ENCODE assay signal across 2 cellular contexts in the genomic region with DNA sequence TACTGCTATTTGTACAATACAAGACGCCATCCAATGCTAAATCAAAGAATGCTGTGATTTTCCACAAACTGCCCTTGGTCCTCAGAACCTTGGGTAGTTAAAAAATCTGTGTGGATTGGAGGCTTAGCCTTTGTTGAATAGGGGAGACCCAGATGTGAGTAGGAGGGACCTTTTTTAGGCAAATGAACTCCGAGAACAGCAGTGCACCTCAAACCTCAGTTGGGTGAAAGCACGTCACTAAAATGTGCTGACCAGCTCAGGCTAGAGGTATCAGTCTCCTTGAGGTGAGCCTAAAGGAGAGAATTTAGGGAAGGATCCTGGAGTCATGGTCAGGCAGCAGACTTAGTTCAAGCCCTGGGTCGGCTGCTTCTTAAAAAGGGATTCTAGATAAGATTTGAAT.
TF ChIP-seq lines count a peak whose summit lies in the region.

No MANE protein-coding gene starts in this region.

TF ChIP-seq in GM12878, 131 proteins besides CTCF, POLR2A, EP300 and RAD21 (continued from another document):
- TF ChIP-seq ZBTB11 (CRISPR knock-in tag; IDR thresholded peaks at IDR 0.05) (no peak), IRF4 (IDR thresholded peaks at IDR 0.05; ENCODE audit: low read depth, low read length) (no peak), MYC (IDR thresholded peaks at IDR 0.05; ENCODE audit: insufficient read depth, insufficient read length, insufficient replicate concordance, low read length, severe bottlenecking) (no peak), NKRF (conservative IDR thresholded peaks at IDR 0.05) (no peak), FOXM1 (IDR thresholded peaks at IDR 0.05; ENCODE audit: low read depth, low read length) (no peak), MTA2 (IDR thresholded peaks at IDR 0.05; ENCODE audit: low read depth) (no peak), HSF1 (IDR thresholded peaks at IDR 0.05; ENCODE audit: low read depth, low read length) (no peak)
- TF ChIP-seq, protein P1, sequence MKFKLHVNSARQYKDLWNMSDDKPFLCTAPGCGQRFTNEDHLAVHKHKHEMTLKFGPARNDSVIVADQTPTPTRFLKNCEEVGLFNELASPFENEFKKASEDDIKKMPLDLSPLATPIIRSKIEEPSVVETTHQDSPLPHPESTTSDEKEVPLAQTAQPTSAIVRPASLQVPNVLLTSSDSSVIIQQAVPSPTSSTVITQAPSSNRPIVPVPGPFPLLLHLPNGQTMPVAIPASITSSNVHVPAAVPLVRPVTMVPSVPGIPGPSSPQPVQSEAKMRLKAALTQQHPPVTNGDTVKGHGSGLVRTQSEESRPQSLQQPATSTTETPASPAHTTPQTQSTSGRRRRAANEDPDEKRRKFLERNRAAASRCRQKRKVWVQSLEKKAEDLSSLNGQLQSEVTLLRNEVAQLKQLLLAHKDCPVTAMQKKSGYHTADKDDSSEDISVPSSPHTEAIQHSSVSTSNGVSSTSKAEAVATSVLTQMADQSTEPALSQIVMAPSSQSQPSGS (IDR thresholded peaks at IDR 0.05; ENCODE audit: low read length) = no peak
- TF ChIP-seq, protein P2, sequence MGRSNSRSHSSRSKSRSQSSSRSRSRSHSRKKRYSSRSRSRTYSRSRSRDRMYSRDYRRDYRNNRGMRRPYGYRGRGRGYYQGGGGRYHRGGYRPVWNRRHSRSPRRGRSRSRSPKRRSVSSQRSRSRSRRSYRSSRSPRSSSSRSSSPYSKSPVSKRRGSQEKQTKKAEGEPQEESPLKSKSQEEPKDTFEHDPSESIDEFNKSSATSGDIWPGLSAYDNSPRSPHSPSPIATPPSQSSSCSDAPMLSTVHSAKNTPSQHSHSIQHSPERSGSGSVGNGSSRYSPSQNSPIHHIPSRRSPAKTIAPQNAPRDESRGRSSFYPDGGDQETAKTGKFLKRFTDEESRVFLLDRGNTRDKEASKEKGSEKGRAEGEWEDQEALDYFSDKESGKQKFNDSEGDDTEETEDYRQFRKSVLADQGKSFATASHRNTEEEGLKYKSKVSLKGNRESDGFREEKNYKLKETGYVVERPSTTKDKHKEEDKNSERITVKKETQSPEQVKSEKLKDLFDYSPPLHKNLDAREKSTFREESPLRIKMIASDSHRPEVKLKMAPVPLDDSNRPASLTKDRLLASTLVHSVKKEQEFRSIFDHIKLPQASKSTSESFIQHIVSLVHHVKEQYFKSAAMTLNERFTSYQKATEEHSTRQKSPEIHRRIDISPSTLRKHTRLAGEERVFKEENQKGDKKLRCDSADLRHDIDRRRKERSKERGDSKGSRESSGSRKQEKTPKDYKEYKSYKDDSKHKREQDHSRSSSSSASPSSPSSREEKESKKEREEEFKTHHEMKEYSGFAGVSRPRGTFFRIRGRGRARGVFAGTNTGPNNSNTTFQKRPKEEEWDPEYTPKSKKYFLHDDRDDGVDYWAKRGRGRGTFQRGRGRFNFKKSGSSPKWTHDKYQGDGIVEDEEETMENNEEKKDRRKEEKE (IDR thresholded peaks at IDR 0.05) = no peak
TF ChIP-seq in GM12878: peak in this region for 0.

TF ChIP-seq in SK-N-SH, 30 proteins besides CTCF, POLR2A, EP300 and RAD21 (continued from another document):
- TF ChIP-seq, protein P3, sequence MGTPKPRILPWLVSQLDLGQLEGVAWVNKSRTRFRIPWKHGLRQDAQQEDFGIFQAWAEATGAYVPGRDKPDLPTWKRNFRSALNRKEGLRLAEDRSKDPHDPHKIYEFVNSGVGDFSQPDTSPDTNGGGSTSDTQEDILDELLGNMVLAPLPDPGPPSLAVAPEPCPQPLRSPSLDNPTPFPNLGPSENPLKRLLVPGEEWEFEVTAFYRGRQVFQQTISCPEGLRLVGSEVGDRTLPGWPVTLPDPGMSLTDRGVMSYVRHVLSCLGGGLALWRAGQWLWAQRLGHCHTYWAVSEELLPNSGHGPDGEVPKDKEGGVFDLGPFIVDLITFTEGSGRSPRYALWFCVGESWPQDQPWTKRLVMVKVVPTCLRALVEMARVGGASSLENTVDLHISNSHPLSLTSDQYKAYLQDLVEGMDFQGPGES (IDR thresholded peaks at IDR 0.05; ENCODE audit: low read depth, low read length) = no peak
- no peak for TF ChIP-seq REST (IDR thresholded peaks at IDR 0.05; ENCODE audit: low read depth, low read length)
- no peak for TF ChIP-seq NFIC (IDR thresholded peaks at IDR 0.05; ENCODE audit: borderline replicate concordance)
- no peak for TF ChIP-seq GABPA (IDR thresholded peaks at IDR 0.05; ENCODE audit: low read depth)
- TF ChIP-seq, protein P4, sequence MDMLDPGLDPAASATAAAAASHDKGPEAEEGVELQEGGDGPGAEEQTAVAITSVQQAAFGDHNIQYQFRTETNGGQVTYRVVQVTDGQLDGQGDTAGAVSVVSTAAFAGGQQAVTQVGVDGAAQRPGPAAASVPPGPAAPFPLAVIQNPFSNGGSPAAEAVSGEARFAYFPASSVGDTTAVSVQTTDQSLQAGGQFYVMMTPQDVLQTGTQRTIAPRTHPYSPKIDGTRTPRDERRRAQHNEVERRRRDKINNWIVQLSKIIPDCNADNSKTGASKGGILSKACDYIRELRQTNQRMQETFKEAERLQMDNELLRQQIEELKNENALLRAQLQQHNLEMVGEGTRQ (IDR thresholded peaks at IDR 0.05; ENCODE audit: borderline replicate concordance, low read depth, low read length) = no peak
- TF ChIP-seq CHD2 (IDR thresholded peaks at IDR 0.05; ENCODE audit: low read length, partially characterized antibody) = no peak
- TF ChIP-seq, protein P5, sequence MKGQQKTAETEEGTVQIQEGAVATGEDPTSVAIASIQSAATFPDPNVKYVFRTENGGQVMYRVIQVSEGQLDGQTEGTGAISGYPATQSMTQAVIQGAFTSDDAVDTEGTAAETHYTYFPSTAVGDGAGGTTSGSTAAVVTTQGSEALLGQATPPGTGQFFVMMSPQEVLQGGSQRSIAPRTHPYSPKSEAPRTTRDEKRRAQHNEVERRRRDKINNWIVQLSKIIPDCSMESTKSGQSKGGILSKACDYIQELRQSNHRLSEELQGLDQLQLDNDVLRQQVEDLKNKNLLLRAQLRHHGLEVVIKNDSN (IDR thresholded peaks at IDR 0.05; ENCODE audit: borderline replicate concordance, low read depth) = no peak
- TF ChIP-seq FOSL2 (IDR thresholded peaks at IDR 0.05; ENCODE audit: borderline replicate concordance, low read depth) = no peak
- no peak for TF ChIP-seq SMC3 (IDR thresholded peaks at IDR 0.05; ENCODE audit: low read depth, low read length)
TF ChIP-seq in SK-N-SH: peak in this region for 0.
